Comparison of ENCODE assay signal across 8 cellular contexts in genomic region chr20:41030536-41031242, GRCh38. TPM values are rescaled to one million over a fixed set of nuclear protein-coding genes. Genes with fewer than 3 reads are reported as not detected.
DNase-seq lines count a peak whose midpoint lies in the region; ATAC-seq and TF ChIP-seq lines count a peak whose summit lies in the region.

No MANE protein-coding gene starts in this region.

- no peak overlapping the region for H3K4me3 ChIP-seq in mucosa of descending colon

- intact Hi-C loops in MCF 10A (cut with micrococcal nuclease), result loop anchor here (1.0 to 5.0 kb wide), 4 partner anchors 27 to 62 kb away; no protein-coding TSS in a partner anchor
- intact Hi-C loops in mucosa of descending colon (cut with DNase I, micrococcal nuclease), result no loop called here

- BruUV-seq in MCF 10A (replicated peaks; lab: Mats Ljungman, UMichigan), result no TSS peak

- DNase-seq in AG09319 (ENCODE audit: extremely low read depth, low read depth) (peak; percentile 37), HT1080 (ENCODE audit: low read depth) (peak; percentile 15), MCF 10A (ENCODE audit: unreplicated experiment) (peak; percentile 75), myocyte (ENCODE audit: low read depth) (peak; percentile 44), amniotic stem cell (lab: John Stamatoyannopoulos, UW) (no peak), amygdala (lab: John Stamatoyannopoulos, UW) (no peak), mucosa of descending colon (no peak)

- ATAC-seq in mucosa of descending colon (no peak), GM21717 (IDR thresholded peaks at IDR 0.05; ENCODE audit: unreplicated experiment) (no peak)

- peak overlapping the region; percentile 100 for H3K27ac Mint-ChIP-seq in MCF 10A (ENCODE audit: low read depth, unreplicated experiment)

- H3K36me3 Mint-ChIP-seq in MCF 10A (ENCODE audit: insufficient read depth, unreplicated experiment), result peaks cover 32% of the 10 kb centered on the region

- no peaks in the 10 kb centered on the region for H3K9me3 ChIP-seq in mucosa of descending colon

- H3K9me3 Mint-ChIP-seq in MCF 10A (ENCODE audit: unreplicated experiment), result no peaks in the 10 kb centered on the region

- CTCF ChIA-PET in MCF 10A (lab: Yijun Ruan, JAX), result interaction anchor here (0.7 to 4.2 kb wide), 13 partner anchors 10 to 65 kb away, joined by 3 to 37 read pairs (median 5); no protein-coding TSS in a partner anchor

- peaks cover 40% of the 10 kb centered on the region for H3K4me1 ChIP-seq in mucosa of descending colon (ENCODE audit: low read depth)

- peaks cover 4% of the 10 kb centered on the region for H3K36me3 ChIP-seq in mucosa of descending colon (ENCODE audit: low read depth)

- TF ChIP-seq CTCF in AG09319 (IDR thresholded peaks at IDR 0.05; ENCODE audit: low read depth, low read length) (no peak), MCF 10A (IDR thresholded peaks at IDR 0.05; ENCODE audit: unreplicated experiment) (no peak), mucosa of descending colon (IDR thresholded peaks at IDR 0.05) (no peak)

- peaks cover 60% of the 10 kb centered on the region for H3K4me1 Mint-ChIP-seq in MCF 10A (ENCODE audit: insufficient read depth, unreplicated experiment)

- H3K27me3 Mint-ChIP-seq in MCF 10A (ENCODE audit: insufficient read depth, unreplicated experiment), result no peaks in the 10 kb centered on the region

- POLR2A ChIA-PET in MCF 10A (lab: Yijun Ruan, JAX), result interaction anchor here (0.6 to 9.8 kb wide), 16 partner anchors 12 to 442 kb away, joined by 3 to 313 read pairs (median 6); no protein-coding TSS in a partner anchor

- H3K4me3 Mint-ChIP-seq in MCF 10A (ENCODE audit: unreplicated experiment), result peak overlapping the region; percentile 94

RNA-seq across cellular contexts. Expression of gene TOP1, which starts 2.1 kb away (rescaled TPM):
- 20.8 and 26.7 TPM in 2 replicates for total RNA-seq in HT1080 (2014; rRNA removed; shearing (Covaris generic))
- 64.5 and 79.5 TPM in 2 replicates for polyA plus RNA-seq in HT1080 (2015; cell fraction: cytosol; rRNA removed)
- 119 and 120 TPM in 2 replicates for polyA plus RNA-seq in HT1080 (2015; cell fraction: nucleus; rRNA removed)
- total RNA-seq in MCF 10A (2022) (141 and 174 TPM in 2 replicates), myocyte (18.8 and 23.3 TPM in 2 replicates), mucosa of descending colon (10 to 100 TPM; 51.8 to 60.0 (median 57.7) TPM)
- polyA plus RNA-seq in myocyte (2012), result 21.5 TPM

Comparison
In these comparisons a context has a peak if more than half of its experiments do, and no peak if none do; other contexts are left out.
1. DNase-seq: peak in AG09319 (single experiment), HT1080 (single experiment), MCF 10A (single experiment) and myocyte (single experiment); none in amniotic stem cell (single experiment), amygdala (0 of 56) and mucosa of descending colon (0 of 3).